20 cellular contexts compared by ENCODE assay signal in genomic region chr1:175071544-175071943, GRCh38. TPM values are rescaled to one million over a fixed set of nuclear protein-coding genes. Genes with fewer than 3 reads are reported as not detected.
DNase-seq lines count a peak whose midpoint lies in the region; TF ChIP-seq lines count a peak whose summit lies in the region.
"Had no signal": no experiment of that assay in that cellular context is flagged by ENCODE, and none has a peak within 500 bp of the region (broad histone marks: within the 10 kb centered on the region; RNA-seq: fewer than 3 reads in every experiment).

No MANE protein-coding gene starts in this region.

- H3K4me3 ChIP-seq in left ventricle myocardium inferior (peak overlapping the region; percentile 33), vagina (no peak overlapping the region), endodermal cell (ENCODE audit: low read length) (no peak overlapping the region)
- H3K4me3 ChIP-seq: A549, PC-9 had no signal

- H3K27me3 ChIP-seq in left ventricle myocardium inferior (ENCODE audit: low read depth): peaks cover 65% of the 10 kb centered on the region
- H3K27me3 ChIP-seq in vagina: no peaks in the 10 kb centered on the region
- no peaks in the 10 kb centered on the region for H3K27me3 ChIP-seq in endodermal cell (ENCODE audit: control insufficient read depth, insufficient read depth, low read length, poor library complexity, severe bottlenecking)

- H3K27ac ChIP-seq in left ventricle myocardium inferior (replicated peaks) (peak overlapping the region; percentile 69), vagina (peak overlapping the region; percentile 67), endodermal cell (ENCODE audit: low read depth, low read length) (no peak overlapping the region)
- H3K27ac ChIP-seq: A549, PC-9, RWPE1 had no signal

- TF ChIP-seq POLR2A in vagina (IDR thresholded peaks at IDR 0.05): no peak

- TF ChIP-seq CTCF in left ventricle myocardium inferior (IDR thresholded peaks at IDR 0.05; ENCODE audit: borderline replicate concordance): no peak
- no peak for TF ChIP-seq CTCF in brain (conservative IDR thresholded peaks at IDR 0.05)
- TF ChIP-seq CTCF in nephron progenitor cell (IDR thresholded peaks at IDR 0.05): no peak
- no peak for TF ChIP-seq CTCF in vagina (IDR thresholded peaks at IDR 0.05)
- TF ChIP-seq CTCF in endodermal cell (conservative IDR thresholded peaks at IDR 0.05): no peak

- H3K9me3 ChIP-seq in left ventricle myocardium inferior (replicated peaks): no peaks in the 10 kb centered on the region
- H3K9me3 ChIP-seq in vagina: no peaks in the 10 kb centered on the region
- H3K9me3 ChIP-seq in endodermal cell (ENCODE audit: control insufficient read depth, low read length): no peaks in the 10 kb centered on the region
- H3K9me3 ChIP-seq: A549 had no signal

- H3K27ac Mint-ChIP-seq in brain (peak overlapping the region in 4 of 5 experiments; percentile 80 to 96 (median 92)), nephron progenitor cell (peak overlapping the region; percentile 45), endodermal cell (no peak overlapping the region)
- H3K27ac Mint-ChIP-seq: CD8-positive, alpha-beta T cell had no signal

- H3K4me3 Mint-ChIP-seq in brain: peak overlapping the region in 3 of 5 experiments; percentile 12 to 72 (median 66)
- H3K4me3 Mint-ChIP-seq in nephron progenitor cell: peak overlapping the region; percentile 15
- no peak overlapping the region for H3K4me3 Mint-ChIP-seq in endodermal cell

- H3K36me3 Mint-ChIP-seq in brain (no peaks in the 10 kb centered on the region), nephron progenitor cell (ENCODE audit: low read depth) (no peaks in the 10 kb centered on the region), endodermal cell (ENCODE audit: low read depth) (no peaks in the 10 kb centered on the region)
- H3K36me3 Mint-ChIP-seq: CD8-positive, alpha-beta T cell had no signal

- no peak overlapping the region for H3K9ac ChIP-seq in endodermal cell (ENCODE audit: extremely low read depth, low read length, poor library complexity, severe bottlenecking)

- H3K9me3 Mint-ChIP-seq in brain: no peaks in the 10 kb centered on the region
- no peaks in the 10 kb centered on the region for H3K9me3 Mint-ChIP-seq in nephron progenitor cell
- H3K9me3 Mint-ChIP-seq in endodermal cell: no peaks in the 10 kb centered on the region
- H3K9me3 Mint-ChIP-seq: CD8-positive, alpha-beta T cell had no signal

- no peak for DNase-seq in left ventricle myocardium inferior
- no peak for DNase-seq in cardiac septum (ENCODE audit: low spot score)
- DNase-seq in nephron progenitor cell: no peak
- no peak for DNase-seq in vagina (ENCODE audit: extremely low spot score in 2 of 2)
- DNase-seq in endodermal cell: no peak
- DNase-seq in NCI-H1694 treated with DMSO at 0.1 percent for 48 hours (lab: John Stamatoyannopoulos, UW): no peak
- no peak for DNase-seq in NCI-H187 (lab: John Stamatoyannopoulos, UW)
- DNase-seq: Calu3; CD8-positive, alpha-beta T cell; EL; KBM-7; NCI-H187 treated with DMSO at 0.1 percent for 48 hours; NCI-H345; NCI-H526; PC-9 had no signal

- H3K4me1 Mint-ChIP-seq in brain: peaks cover 45% of the 10 kb centered on the region
- peaks cover 54% of the 10 kb centered on the region for H3K4me1 Mint-ChIP-seq in nephron progenitor cell
- H3K4me1 Mint-ChIP-seq in endodermal cell: peaks cover 6% of the 10 kb centered on the region

- WGBS in endodermal cell (ENCODE audit: insufficient coverage in 1 of 2, insufficient read length in 1 of 2), 2 experiments: 86% methylated on average over 3 of the region's 3 CpGs; no CpG with 5 or more reads in 1 of the 2 experiments

- no peaks in the 10 kb centered on the region for H3K36me3 ChIP-seq in left ventricle myocardium inferior
- H3K36me3 ChIP-seq in vagina: no peaks in the 10 kb centered on the region
- H3K36me3 ChIP-seq in endodermal cell (ENCODE audit: control insufficient read depth, insufficient read depth, low read length): no peaks in the 10 kb centered on the region

- H3K4me1 ChIP-seq in left ventricle myocardium inferior (peaks cover 24% of the 10 kb centered on the region), vagina (peaks cover 16% of the 10 kb centered on the region), endodermal cell (ENCODE audit: control insufficient read depth, insufficient read depth, low read length) (no peaks in the 10 kb centered on the region)
- H3K4me1 ChIP-seq: A549 had no signal

- intact Hi-C loops in left ventricle myocardium inferior (cut with micrococcal nuclease) (no loop called here), cardiac septum (cut with DNase I) (no loop called here), vagina (cut with DNase I) (no loop called here)

- no peaks in the 10 kb centered on the region for H3K27me3 Mint-ChIP-seq in brain
- peaks cover 16% of the 10 kb centered on the region for H3K27me3 Mint-ChIP-seq in nephron progenitor cell (ENCODE audit: low read depth, poor library complexity)
- peaks cover 10% of the 10 kb centered on the region for H3K27me3 Mint-ChIP-seq in endodermal cell (ENCODE audit: insufficient read depth)

RNA-seq across cellular contexts. Expression of gene TNN, which starts 3.9 kb away (rescaled TPM):
- total RNA-seq in left ventricle myocardium inferior (not detected), cardiac septum (not detected), vagina (not detected), endodermal cell (under 1 TPM in 1 of 2 donors, not detected in 1; 0.09 TPM)
- polyA plus RNA-seq in brain (ENCODE audit: insufficient read depth, low read depth, low replicate concordance): not detected
- 0.14 TPM for polyA plus RNA-seq in endodermal cell (2013, experiment 1 of 2)
- 0.08 TPM for polyA plus RNA-seq in endodermal cell (2013, experiment 2 of 2)
- total RNA-seq: CD8-positive, alpha-beta T cell; H4; PC-9 had no signal
- polyA plus RNA-seq: A549, BJ had no signal

RNA-seq across cellular contexts. Expression of gene MRPS14, which starts 48.3 kb away (rescaled TPM):
- total RNA-seq in left ventricle myocardium inferior: 25.4 TPM
- 24.4 TPM for total RNA-seq in cardiac septum
- polyA plus RNA-seq in brain (ENCODE audit: insufficient read depth, low read depth, low replicate concordance): 32.8 TPM
- total RNA-seq in vagina: 14.7 TPM
- 10 to 100 TPM; 30.3 to 30.9 TPM for total RNA-seq in endodermal cell
- polyA plus RNA-seq in endodermal cell (2013, experiment 1 of 2): 38.2 TPM
- polyA plus RNA-seq in endodermal cell (2013, experiment 2 of 2): 35.3 TPM
